Comparison of ENCODE assay signal across 18 cellular contexts in genomic region chr2:47420214-47420613, GRCh38. TPM values are rescaled to one million over a fixed set of nuclear protein-coding genes. Genes with fewer than 3 reads are reported as not detected.
DNase-seq lines count a peak whose midpoint lies in the region; ATAC-seq, FAIRE-seq and TF ChIP-seq lines count a peak whose summit lies in the region.
"Had no signal": no experiment of that assay in that cellular context is flagged by ENCODE, and none has a peak within 500 bp of the region (broad histone marks: within the 10 kb centered on the region; RNA-seq: fewer than 3 reads in every experiment).

No MANE protein-coding gene starts in this region.

- peaks cover 4% of the 10 kb centered on the region for H3K27me3 Mint-ChIP-seq in GM23338 (ENCODE audit: insufficient read depth, low read depth, poor library complexity)
- H3K27me3 Mint-ChIP-seq: CD4-positive, alpha-beta memory T cell had no signal

- no peak overlapping the region for H3K4me3 ChIP-seq in GM23338
- H3K4me3 ChIP-seq in RWPE2 (ENCODE audit: severe bottlenecking), result no peak overlapping the region
- no peak overlapping the region for H3K4me3 ChIP-seq in brain microvascular endothelial cell (ENCODE audit: low read depth, low read length)

- no peaks in the 10 kb centered on the region for H3K9me3 ChIP-seq in RWPE2 (ENCODE audit: severe bottlenecking)

- no peak overlapping the region for H2AFZ ChIP-seq in GM23338

- H4K20me1 ChIP-seq in GM23338 (replicated peaks; ENCODE audit: insufficient read depth), result peaks cover 40% of the 10 kb centered on the region

- peak; percentile 43 for FAIRE-seq in H54 (lab: Jason Lieb, UNC)
- FAIRE-seq: GM12891, GM18507 had no signal

- peaks cover 87% of the 10 kb centered on the region for H3K36me3 Mint-ChIP-seq in GM23338 (ENCODE audit: low read depth)

- H3K4me2 ChIP-seq in GM23338, result no peak overlapping the region

- in situ Hi-C loops in brain microvascular endothelial cell (cut with HindIII; ENCODE audit: low pct_ligation_motif_present, low sequenced_read_pairs), result no loop called here

- no peak overlapping the region for H3K4me3 Mint-ChIP-seq in GM23338
- H3K4me3 Mint-ChIP-seq: CD4-positive, alpha-beta memory T cell had no signal

- ATAC-seq in GM23338 (no peak), RWPE2 (ENCODE audit: low read depth) (no peak)
- ATAC-seq: HCT116 had no signal

- H3K9me3 Mint-ChIP-seq in GM23338, result no peaks in the 10 kb centered on the region

- no peaks in the 10 kb centered on the region for H3K9me2 ChIP-seq in GM23338 (ENCODE audit: insufficient read depth)

- no peaks in the 10 kb centered on the region for H3K4me1 Mint-ChIP-seq in GM23338
- H3K4me1 Mint-ChIP-seq: CD4-positive, alpha-beta memory T cell had no signal

- H3K27ac ChIP-seq in GM23338 (ENCODE audit: low read depth) (0 out of 2 replicates have a peak overlapping the region, but pooled peaks have one; percentile 27), RWPE2 (ENCODE audit: poor library complexity, severe bottlenecking) (peak overlapping the region; percentile 71), brain microvascular endothelial cell (no peak overlapping the region)

- TF ChIP-seq POLR2A in H54 (IDR thresholded peaks at IDR 0.05; ENCODE audit: low read depth, low read length), result no peak

- peaks cover 10% of the 10 kb centered on the region; the same call in 1 of the 2 replicates for H3F3A ChIP-seq in GM23338 (replicated peaks; ENCODE audit: low read depth)

- no peak overlapping the region for H3K27ac Mint-ChIP-seq in GM23338

- H3K36me3 ChIP-seq in GM23338 (ENCODE audit: insufficient read depth) (peaks cover 82% of the 10 kb centered on the region), RWPE2 (ENCODE audit: low read depth) (peaks cover 80% of the 10 kb centered on the region), brain microvascular endothelial cell (replicated peaks) (no peaks in the 10 kb centered on the region)

- no peaks in the 10 kb centered on the region for H3K27me3 ChIP-seq in GM23338 (ENCODE audit: insufficient read depth)
- H3K27me3 ChIP-seq in RWPE2 (ENCODE audit: insufficient read depth, poor library complexity, severe bottlenecking), result no peaks in the 10 kb centered on the region
- H3K27me3 ChIP-seq in brain microvascular endothelial cell (replicated peaks), result no peaks in the 10 kb centered on the region

- TF ChIP-seq CTCF in GM23338 (conservative IDR thresholded peaks at IDR 0.05; ENCODE audit: low read depth in 2 of 2) (no peak), RWPE2 (IDR thresholded peaks at IDR 0.05; ENCODE audit: poor library complexity, severe bottlenecking) (no peak), brain microvascular endothelial cell (IDR thresholded peaks at IDR 0.05; ENCODE audit: low read depth, low read length, missing control alignments) (no peak)

- no peak for DNase-seq in GM23338 (ENCODE audit: low spot score)
- no peak for DNase-seq in H54 (ENCODE audit: insufficient read length, low spot score)
- DNase-seq in RWPE2 (ENCODE audit: low spot score), result no peak
- no peak for DNase-seq in NOMO-1 treated with dmso at 0.1 percent for 144 hours (lab: John Stamatoyannopoulos, UW; ENCODE audit: unreplicated experiment)
- DNase-seq in brain microvascular endothelial cell, result no peak
- no peak for DNase-seq in glomerular visceral epithelial cell (ENCODE audit: extremely low spot score)
- DNase-seq: C1 segment of cervical spinal cord; Calu3; CD4-positive, alpha-beta memory T cell; COR-L47; DMS53; DMS79 treated with DMSO at 0.1 percent for 48 hours; GF-D8; GOT3; H7 had no signal

- H3K79me2 ChIP-seq in GM23338 (replicated peaks; ENCODE audit: insufficient read depth), result peaks cover 52% of the 10 kb centered on the region

- no peaks in the 10 kb centered on the region for H3K4me1 ChIP-seq in GM23338 (ENCODE audit: insufficient read depth)
- H3K4me1 ChIP-seq in RWPE2 (ENCODE audit: insufficient read depth, poor library complexity, severe bottlenecking), result peaks cover 14% of the 10 kb centered on the region

TF ChIP-seq in GM23338, 12 proteins besides CTCF, POLR2A, EP300 and RAD21:
- TF ChIP-seq ZNF331 (CRISPR knock-in tag; IDR thresholded peaks at IDR 0.05; ENCODE audit: low read depth), result no peak
- no peak for TF ChIP-seq STAT1 (IDR thresholded peaks at IDR 0.05; ENCODE audit: unreplicated experiment)

RNA-seq across cellular contexts. Expression of gene MSH2, which starts 17.3 kb away (rescaled TPM):
- total RNA-seq in GM23338 (2014; rRNA removed; shearing (Covaris generic)), result 249 and 261 TPM in 2 replicates
- 130 and 156 TPM in 2 replicates for polyA plus RNA-seq in GM23338 (2016; fragmentation: Nextera tagmentation; extraction: Ambion mirVana)

RNA-seq across cellular contexts. Expression of gene EPCAM, which starts 51.1 kb away (rescaled TPM):
- 183 and 260 TPM in 2 replicates for total RNA-seq in GM23338 (2014; rRNA removed; shearing (Covaris generic))
- polyA plus RNA-seq in GM23338 (2016; fragmentation: Nextera tagmentation; extraction: Ambion mirVana), result 387 and 411 TPM in 2 replicates
- total RNA-seq: CD4-positive, alpha-beta memory T cell had no signal
- polyA plus RNA-seq: CD4-positive, alpha-beta memory T cell had no signal
